9 cellular contexts compared by ENCODE assay signal in genomic region chr6:17865243-17865642, GRCh38.
DNase-seq lines count a peak whose midpoint lies in the region; ATAC-seq and TF ChIP-seq lines count a peak whose summit lies in the region.
"Had no signal": no experiment of that assay in that cellular context is flagged by ENCODE, and none has a peak within 500 bp of the region (broad histone marks: within the 10 kb centered on the region; RNA-seq: fewer than 3 reads in every experiment).

No MANE protein-coding gene starts in this region.

- DNase-seq in HK-2 (ENCODE audit: unreplicated experiment) (peak; percentile 29), right atrium auricular region (ENCODE audit: low spot score) (no peak), stomach (no peak), dedifferentiated amniotic fluid mesenchymal stem cell (ENCODE audit: extremely low spot score) (no peak), SKM-1 (lab: John Stamatoyannopoulos, UW; ENCODE audit: unreplicated experiment) (no peak)
- no peak for DNase-seq in effector memory CD8-positive, alpha-beta T cell
- DNase-seq: activated T-cell treated with anti-CD3 and anti-CD28 coated beads, Interleukin-2, amount 50 U/mL, for 48 hours had no signal

- intact Hi-C loops in stomach (cut with DNase I; ENCODE audit: low total_unique reads), result no loop called here

- H3K4me1 ChIP-seq in right atrium auricular region (peaks cover 0 to 74% of the 10 kb centered on the region in 2 donors), stomach (peaks cover 12 to 67% (median 39%) of the 10 kb centered on the region in 4 donors)

- H3K27ac ChIP-seq in right atrium auricular region, result peak overlapping the region; percentile 65 to 77
- peak overlapping the region in 4 of 5 donors; percentile 10 to 68 (median 46) for H3K27ac ChIP-seq in stomach

- 56 to 70% (median 65%) methylated on average over 2 of the region's 2 CpGs for WGBS in stomach, 5 donors

- H3K4me3 ChIP-seq in right atrium auricular region, result no peak overlapping the region
- H3K4me3 ChIP-seq in stomach, result no peak overlapping the region

- TF ChIP-seq CTCF in right atrium auricular region (IDR thresholded peaks at IDR 0.05) (no peak), stomach (IDR thresholded peaks at IDR 0.05) (no peak)

- peaks cover 13 to 18% of the 10 kb centered on the region in 2 donors for H3K27me3 Mint-ChIP-seq in effector memory CD8-positive, alpha-beta T cell

- TF ChIP-seq POLR2A in stomach (IDR thresholded peaks at IDR 0.05), result no peak

- no peaks in the 10 kb centered on the region for H3K36me3 Mint-ChIP-seq in effector memory CD8-positive, alpha-beta T cell (ENCODE audit: insufficient read depth)

- H3K36me3 ChIP-seq in right atrium auricular region (no peaks in the 10 kb centered on the region), stomach (no peaks in the 10 kb centered on the region)

- no peak for TF ChIP-seq EP300 in stomach (IDR thresholded peaks at IDR 0.05)

- no peak overlapping the region for H3K27ac Mint-ChIP-seq in effector memory CD8-positive, alpha-beta T cell

- H3K27me3 ChIP-seq in right atrium auricular region (no peaks in the 10 kb centered on the region), stomach (no peaks in the 10 kb centered on the region)

- no peak overlapping the region for H3K4me3 Mint-ChIP-seq in effector memory CD8-positive, alpha-beta T cell

- no peaks in the 10 kb centered on the region for H3K4me1 Mint-ChIP-seq in effector memory CD8-positive, alpha-beta T cell (ENCODE audit: low read depth in 2 of 2)

- H3K9me3 Mint-ChIP-seq in effector memory CD8-positive, alpha-beta T cell, result no peaks in the 10 kb centered on the region

- H3K9me3 ChIP-seq in right atrium auricular region (no peaks in the 10 kb centered on the region), stomach (no peaks in the 10 kb centered on the region)

- peak; percentile 15 for ATAC-seq in SK-N-SH treated with all-trans-retinoic acid at 6 μM for 48 hours
- no peak for ATAC-seq in effector memory CD8-positive, alpha-beta T cell (replicated peaks)
- no peak for ATAC-seq in GM18861 (IDR thresholded peaks at IDR 0.05; ENCODE audit: unreplicated experiment)

TF ChIP-seq in SK-N-SH treated with all-trans-retinoic acid at 6 μM for 48 hours, 23 proteins besides CTCF, POLR2A, EP300 and RAD21:
- TF ChIP-seq ISL1 (CRISPR knock-in tag; IDR thresholded peaks at IDR 0.05) (0 out of 2 replicates have a peak, but pooled peaks have one; percentile 38), GLIS3 (CRISPR knock-in tag; IDR thresholded peaks at IDR 0.05) (no peak), CSDC2 (CRISPR knock-in tag; IDR thresholded peaks at IDR 0.05) (no peak), ZFP30 (CRISPR knock-in tag; IDR thresholded peaks at IDR 0.05) (no peak)
